Comparison of ENCODE assay signal across 38 cellular contexts in the genomic region with DNA sequence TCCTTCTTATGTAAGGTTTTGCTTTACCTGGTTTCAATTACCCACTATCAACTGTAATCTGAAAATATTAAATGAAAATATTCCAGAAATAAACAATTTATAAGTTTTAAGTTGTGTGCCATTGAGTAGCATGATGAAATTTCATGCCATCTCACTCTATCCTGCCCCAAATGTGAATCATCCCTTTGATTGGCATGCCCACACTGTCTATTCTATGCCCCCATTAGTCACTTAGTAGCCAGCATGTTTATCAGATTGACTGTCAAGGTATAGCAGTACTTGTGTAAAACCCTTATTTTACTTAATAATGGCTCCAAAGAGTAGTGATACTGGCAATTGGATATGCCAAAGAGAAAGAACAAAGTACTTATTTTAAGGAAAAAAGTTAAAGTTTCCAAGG.
"Had no signal": no experiment of that assay in that cellular context is flagged by ENCODE, and none has a peak within 500 bp of the region (broad histone marks: within the 10 kb centered on the region; RNA-seq: fewer than 3 reads in every experiment).

No MANE protein-coding gene starts in this region.

- H3K27ac Mint-ChIP-seq: activated CD8-positive, alpha-beta T cell treated with anti-CD3 and anti-CD28 coated beads, Interleukin-2, amount 10 ng/mL, durations not matched to agents 7 days and 5 days; activated naive CD4-positive, alpha-beta T cell treated with anti-CD3 and anti-CD28 coated beads, Interleukin-2, amount 50 U/mL, for 24 hours; activated naive CD8-positive, alpha-beta T cell treated with anti-CD3 and anti-CD28 coated beads, Interleukin-2, amount 10 ng/mL, durations not matched to agents 7 days and 5 days; activated T-cell treated with anti-CD3 and anti-CD28 coated beads, Interleukin-2, amount 50 U/mL, for 24 hours; activated T-helper 2 cell treated with anti-CD3 and anti-CD28 coated beads, Interferon-gamma antibody, Interleukin-2, Interleukin-4, amounts not matched to agents 10 μg/mL and 5 μg/mL and 100 μg/mL, durations not matched to agents 14 hours and 24 hours and 36 hours had no signal

- H3K4me3 ChIP-seq: body of pancreas, breast epithelium, Peyer's patch had no signal

- H3K36me3 ChIP-seq: breast epithelium, Peyer's patch, WERI-Rb-1 had no signal

- H3K4me1 Mint-ChIP-seq: activated naive CD4-positive, alpha-beta T cell treated with anti-CD3 and anti-CD28 coated beads, Interleukin-2, amount 50 U/mL, for 24 hours; activated naive CD8-positive, alpha-beta T cell treated with anti-CD3 and anti-CD28 coated beads, Interleukin-2, amount 10 ng/mL, durations not matched to agents 7 days and 5 days had no signal

- FAIRE-seq: astrocyte had no signal

- H3K4me3 Mint-ChIP-seq: activated CD8-positive, alpha-beta T cell treated with anti-CD3 and anti-CD28 coated beads, Interleukin-2, amount 10 ng/mL, durations not matched to agents 7 days and 5 days; activated naive CD4-positive, alpha-beta T cell treated with anti-CD3 and anti-CD28 coated beads, Interleukin-2, amount 50 U/mL, for 24 hours; activated naive CD8-positive, alpha-beta T cell treated with anti-CD3 and anti-CD28 coated beads, Interleukin-2, amount 10 ng/mL, durations not matched to agents 7 days and 5 days; activated T-cell treated with anti-CD3 and anti-CD28 coated beads, Interleukin-2, amount 50 U/mL, for 24 hours had no signal

- DNase-seq: activated CD4-positive, alpha-beta T cell treated with anti-CD3 and anti-CD28 coated beads for 1 hour; activated CD4-positive, alpha-beta T cell treated with anti-CD3 and anti-CD28 coated beads for 48 hours; activated CD4-positive, alpha-beta T cell treated with anti-CD3 and anti-CD28 coated beads, Interleukin-2, amount 50 U/mL, for 4 hours; activated CD4-positive, CD25-positive, alpha-beta regulatory T cell; activated CD8-positive, alpha-beta T cell treated with anti-CD3 and anti-CD28 coated beads, Interleukin-2, amount 10 ng/mL, durations not matched to agents 7 days and 5 days; activated gamma-delta T cell; activated naive CD4-positive, alpha-beta T cell treated with Interleukin-2 at 50 U/mL for 16 hours; activated naive CD8-positive, alpha-beta T cell treated with anti-CD3 and anti-CD28 coated beads, Interleukin-2, amount 10 ng/mL, durations not matched to agents 7 days and 5 days; activated T-cell treated with anti-CD3 and anti-CD28 coated beads, Interleukin-2, amount 50 U/mL, for 24 hours; body of pancreas; caudate nucleus; cerebellar nuclear complex; Kasumi-1; KG1; MM.1S; MV-4-11; NCI-H1092; NCI-H1417; NCI-H146; NCI-H187; NCI-H2029 treated with DMSO at 0.1 percent for 48 hours; NCI-H2107; NCI-H2171 treated with DMSO at 0.1 percent for 48 hours; NCI-H2227 treated with DMSO at 0.1 percent for 48 hours; NCI-H446; NCI-H524 treated with DMSO at 0.1 percent for 48 hours; PC-3; Peyer's patch; Right ventricle myocardium superior; SW 1271; T-helper 1 cell; T-helper 2 cell; T-helper 9 cell; WERI-Rb-1 had no signal

- H3K27me3 ChIP-seq: body of pancreas, breast epithelium, Peyer's patch had no signal

- H3K27me3 Mint-ChIP-seq: activated naive CD4-positive, alpha-beta T cell treated with anti-CD3 and anti-CD28 coated beads, Interleukin-2, amount 50 U/mL, for 24 hours; activated naive CD8-positive, alpha-beta T cell treated with anti-CD3 and anti-CD28 coated beads, Interleukin-2, amount 10 ng/mL, durations not matched to agents 7 days and 5 days; activated T-cell treated with anti-CD3 and anti-CD28 coated beads, Interleukin-2, amount 50 U/mL, for 24 hours had no signal

- H3K36me3 Mint-ChIP-seq: activated naive CD4-positive, alpha-beta T cell treated with anti-CD3 and anti-CD28 coated beads, Interleukin-2, amount 50 U/mL, for 24 hours; activated naive CD8-positive, alpha-beta T cell treated with anti-CD3 and anti-CD28 coated beads, Interleukin-2, amount 10 ng/mL, durations not matched to agents 7 days and 5 days had no signal

- H3K9me3 Mint-ChIP-seq: activated naive CD4-positive, alpha-beta T cell treated with anti-CD3 and anti-CD28 coated beads, Interleukin-2, amount 50 U/mL, for 24 hours; activated naive CD8-positive, alpha-beta T cell treated with anti-CD3 and anti-CD28 coated beads, Interleukin-2, amount 10 ng/mL, durations not matched to agents 7 days and 5 days; activated T-helper 2 cell treated with anti-CD3 and anti-CD28 coated beads, Interferon-gamma antibody, Interleukin-2, Interleukin-4, amounts not matched to agents 10 μg/mL and 5 μg/mL and 100 μg/mL, durations not matched to agents 14 hours and 24 hours and 36 hours had no signal
